Comparison of ENCODE assay signal across 14 cellular contexts in genomic region chr12:123065666-123066457, GRCh38.
DNase-seq lines count a peak whose midpoint lies in the region; ATAC-seq and TF ChIP-seq lines count a peak whose summit lies in the region.
"Had no signal": no experiment of that assay in that cellular context is flagged by ENCODE, and none has a peak within 500 bp of the region (broad histone marks: within the 10 kb centered on the region; RNA-seq: fewer than 3 reads in every experiment).

No MANE protein-coding gene starts in this region.

- H3K9me3 ChIP-seq in BE2C: no peaks in the 10 kb centered on the region

- H3K9me3 Mint-ChIP-seq in stimulated activated naive CD8-positive, alpha-beta T cell treated with anti-CD3 and anti-CD28 coated beads, Interleukin-15, Interleukin-2, amounts not matched to agents 100 ng/mL and 50 ng/mL, for 24 hours: no peaks in the 10 kb centered on the region
- H3K9me3 Mint-ChIP-seq in brain: no peaks in the 10 kb centered on the region
- H3K9me3 Mint-ChIP-seq in naive thymus-derived CD8-positive, alpha-beta T cell: no peaks in the 10 kb centered on the region

- peaks cover 64% of the 10 kb centered on the region for H3K4me1 Mint-ChIP-seq in stimulated activated naive CD8-positive, alpha-beta T cell treated with anti-CD3 and anti-CD28 coated beads, Interleukin-15, Interleukin-2, amounts not matched to agents 100 ng/mL and 50 ng/mL, for 24 hours (ENCODE audit: low read depth)
- peaks cover 49% of the 10 kb centered on the region for H3K4me1 Mint-ChIP-seq in brain
- peaks cover 41 to 85% (median 71%) of the 10 kb centered on the region in 4 donors for H3K4me1 Mint-ChIP-seq in naive thymus-derived CD8-positive, alpha-beta T cell

- H3K27me3 ChIP-seq in BE2C: no peaks in the 10 kb centered on the region

- H3K4me3 Mint-ChIP-seq in stimulated activated naive CD8-positive, alpha-beta T cell treated with anti-CD3 and anti-CD28 coated beads, Interleukin-15, Interleukin-2, amounts not matched to agents 100 ng/mL and 50 ng/mL, for 24 hours: no peak overlapping the region
- no peak overlapping the region for H3K4me3 Mint-ChIP-seq in brain
- H3K4me3 Mint-ChIP-seq in naive thymus-derived CD8-positive, alpha-beta T cell: peak overlapping the region in 7 of 10 donors; percentile 6 to 82 (median 58)

- H3K36me3 Mint-ChIP-seq in stimulated activated naive CD8-positive, alpha-beta T cell treated with anti-CD3 and anti-CD28 coated beads, Interleukin-15, Interleukin-2, amounts not matched to agents 100 ng/mL and 50 ng/mL, for 24 hours (ENCODE audit: low read depth): no peaks in the 10 kb centered on the region
- H3K36me3 Mint-ChIP-seq in brain: no peaks in the 10 kb centered on the region
- H3K36me3 Mint-ChIP-seq in naive thymus-derived CD8-positive, alpha-beta T cell: no peaks in the 10 kb centered on the region

- peak overlapping the region; percentile 51 for H3K27ac Mint-ChIP-seq in stimulated activated naive CD8-positive, alpha-beta T cell treated with anti-CD3 and anti-CD28 coated beads, Interleukin-15, Interleukin-2, amounts not matched to agents 100 ng/mL and 50 ng/mL, for 24 hours
- peak overlapping the region in 4 of 5 experiments; percentile 30 to 58 (median 48) for H3K27ac Mint-ChIP-seq in brain
- peak overlapping the region; percentile 67 to 92 (median 83) for H3K27ac Mint-ChIP-seq in naive thymus-derived CD8-positive, alpha-beta T cell

- peaks cover 10% of the 10 kb centered on the region for H3K4me1 ChIP-seq in BE2C

- no peak overlapping the region for H3K4me3 ChIP-seq in BE2C (ENCODE audit: low read depth, low read length)

- ATAC-seq in stimulated activated naive CD8-positive, alpha-beta T cell treated with anti-CD3 and anti-CD28 coated beads, Interleukin-15, Interleukin-2, amounts not matched to agents 100 U/mL and 50 U/mL, for 24 hours: no peak
- peak; percentile 25 to 30 for ATAC-seq in naive thymus-derived CD8-positive, alpha-beta T cell
- no peak for ATAC-seq in GM19455 (IDR thresholded peaks at IDR 0.05; ENCODE audit: unreplicated experiment)
- no peak for ATAC-seq in HG03159 (IDR thresholded peaks at IDR 0.05; ENCODE audit: unreplicated experiment)
- ATAC-seq: SK-N-SH treated with all-trans-retinoic acid at 6 μM for 48 hours had no signal

- no peaks in the 10 kb centered on the region for H3K36me3 ChIP-seq in BE2C

- no peak for DNase-seq in stimulated activated naive CD8-positive, alpha-beta T cell treated with anti-CD3 and anti-CD28 coated beads, Interleukin-15, Interleukin-2, amounts not matched to agents 100 U/mL and 50 U/mL, for 24 hours
- DNase-seq in naive thymus-derived CD8-positive, alpha-beta T cell: peak in 1 of 10 donors; percentile 13
- DNase-seq in NCI-H1417 treated with DMSO at 0.1 percent for 48 hours (lab: John Stamatoyannopoulos, UW) (no peak), BE2C (no peak)
- DNase-seq: AML-193; effector memory CD4-positive, alpha-beta T cell; glutamatergic neuron; KBM-7; NCI-H2081 treated with DMSO at 0.1 percent for 48 hours had no signal

- no peak for TF ChIP-seq CTCF in brain (conservative IDR thresholded peaks at IDR 0.05)
- no peak for TF ChIP-seq CTCF in BE2C (IDR thresholded peaks at IDR 0.05; ENCODE audit: low read depth, low read length)

- no peaks in the 10 kb centered on the region for H3K27me3 Mint-ChIP-seq in stimulated activated naive CD8-positive, alpha-beta T cell treated with anti-CD3 and anti-CD28 coated beads, Interleukin-15, Interleukin-2, amounts not matched to agents 100 ng/mL and 50 ng/mL, for 24 hours
- H3K27me3 Mint-ChIP-seq in brain: peaks cover 6% of the 10 kb centered on the region
- no peaks in the 10 kb centered on the region for H3K27me3 Mint-ChIP-seq in naive thymus-derived CD8-positive, alpha-beta T cell

- POLR2A ChIA-PET in naive thymus-derived CD8-positive, alpha-beta T cell (lab: Charles Lee): interaction anchor here (1.2 to 1.9 kb wide), 3 partner anchors 9 to 167 kb away, joined by 3 to 6 read pairs (median 3); partner anchors contain the start of genes MPHOSPH9 and MTRFR

Comparison
In these comparisons a context has a peak if more than half of its experiments do, and no peak if none do; other contexts are left out.
1. H3K4me3 Mint-ChIP-seq: peak in naive thymus-derived CD8-positive, alpha-beta T cell (7 of 10); none in stimulated activated naive CD8-positive, alpha-beta T cell treated with anti-CD3 and anti-CD28 coated beads, Interleukin-15, Interleukin-2, amounts not matched to agents 100 ng/mL and 50 ng/mL, for 24 hours (single experiment) and brain (0 of 5).
2. ATAC-seq: peak in naive thymus-derived CD8-positive, alpha-beta T cell (2 of 2); none in stimulated activated naive CD8-positive, alpha-beta T cell treated with anti-CD3 and anti-CD28 coated beads, Interleukin-15, Interleukin-2, amounts not matched to agents 100 U/mL and 50 U/mL, for 24 hours (single experiment), GM19455 (single experiment) and HG03159 (single experiment).
3. Peak in every context shown above with its lines, with median percentiles within 50 percentile points of each other: H3K27ac Mint-ChIP-seq.